In the genomic region with DNA sequence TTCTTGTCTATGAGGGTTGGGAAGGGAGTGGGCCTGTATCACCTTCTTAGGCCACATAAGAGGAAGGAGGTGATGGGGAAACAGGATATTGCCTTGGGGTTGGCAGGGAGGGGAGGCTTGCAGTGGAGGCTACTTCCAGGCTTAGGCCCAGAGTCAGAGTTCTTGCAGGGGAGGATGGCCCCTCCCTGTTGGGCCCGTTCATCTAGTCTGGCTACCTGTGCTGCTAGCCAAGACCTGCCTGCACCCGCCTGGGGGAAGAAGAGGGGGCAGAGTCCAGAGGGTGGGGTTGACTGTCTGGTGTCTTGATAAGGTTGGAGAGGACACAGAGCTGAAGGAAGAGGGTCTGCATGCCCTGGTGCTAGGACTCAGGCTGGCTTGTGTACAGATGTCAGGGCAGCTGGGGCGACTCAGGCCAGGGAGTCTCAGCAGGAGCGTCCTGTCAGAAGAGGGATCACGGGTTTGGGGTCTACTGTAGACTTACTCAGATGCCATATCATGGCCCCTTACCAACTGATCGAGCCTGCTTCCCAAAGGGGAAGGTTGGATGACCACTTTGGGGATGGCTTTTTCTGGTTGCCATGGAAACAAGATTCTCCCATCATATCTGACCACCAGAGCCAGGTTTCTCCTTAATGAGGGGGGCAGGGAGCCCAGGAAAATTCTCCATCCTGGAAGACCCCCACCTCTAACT, we compare ENCODE assay signal across 8 cellular contexts. TPM values are rescaled to one million over a fixed set of nuclear protein-coding genes. Genes with fewer than 3 reads are reported as not detected.
DNase-seq lines count a peak whose midpoint lies in the region; ATAC-seq and TF ChIP-seq lines count a peak whose summit lies in the region.

No MANE protein-coding gene starts in this region.

- no peak for TF ChIP-seq CTCF in HEK293 (tag by site-specific recombination; IDR thresholded peaks at IDR 0.05)
- no peak for TF ChIP-seq CTCF in SU-DHL-6 (IDR thresholded peaks at IDR 0.05; ENCODE audit: insufficient read depth, low read length, poor library complexity, severe bottlenecking)
- TF ChIP-seq CTCF in fibroblast of villous mesenchyme (IDR thresholded peaks at IDR 0.05; ENCODE audit: insufficient read depth, low read depth, low read length), result no peak

- peaks cover 29% of the 10 kb centered on the region for H3K4me1 ChIP-seq in HEK293 (ENCODE audit: control insufficient read depth, insufficient read depth, low read length)
- peaks cover 46% of the 10 kb centered on the region for H3K4me1 ChIP-seq in skeletal muscle satellite cell (ENCODE audit: control insufficient read depth, insufficient read depth, low read length)

- H3K9ac ChIP-seq in SU-DHL-6 (ENCODE audit: low read length), result no peak overlapping the region
- peak overlapping the region; percentile 36 for H3K9ac ChIP-seq in skeletal muscle satellite cell (ENCODE audit: low read depth, low read length)

- ATAC-seq in GM18511 (IDR thresholded peaks at IDR 0.05; ENCODE audit: unreplicated experiment) (no peak), GM18505 (IDR thresholded peaks at IDR 0.05; ENCODE audit: unreplicated experiment) (no peak), HG03108 (IDR thresholded peaks at IDR 0.05; ENCODE audit: unreplicated experiment) (no peak)

- no peaks in the 10 kb centered on the region for H3K9me2 ChIP-seq in SU-DHL-6 (replicated peaks; ENCODE audit: insufficient read depth, low read length)

- H3K4me2 ChIP-seq in SU-DHL-6 (ENCODE audit: low read depth, low read length, poor library complexity, severe bottlenecking) (peak overlapping the region; percentile 92), skeletal muscle satellite cell (ENCODE audit: low read length) (peak overlapping the region; percentile 76)

- POLR2A ChIA-PET in HEK293 (lab: Yijun Ruan, JAX), result interaction anchor here (7.7 kb wide), 1 partner anchor 17 kb away, joined by 110 read pairs; the partner anchor contains the start of genes CYB5D1, NAA38 and TMEM88

- H3K9me3 ChIP-seq in HEK293 (ENCODE audit: control insufficient read depth, insufficient read depth, low read depth, low read length) (no peaks in the 10 kb centered on the region), SU-DHL-6 (ENCODE audit: insufficient read depth, low read length) (no peaks in the 10 kb centered on the region), skeletal muscle satellite cell (replicated peaks; ENCODE audit: low read length) (no peaks in the 10 kb centered on the region)

- H3K4me3 ChIP-seq in HEK293 (ENCODE audit: low read depth, low read length), result no peak overlapping the region
- H3K4me3 ChIP-seq in SU-DHL-6 (ENCODE audit: insufficient read depth, low read length, poor library complexity, severe bottlenecking), result no peak overlapping the region
- H3K4me3 ChIP-seq in fibroblast of villous mesenchyme (ENCODE audit: low read depth, low read length), result peak overlapping the region; percentile 80
- H3K4me3 ChIP-seq in skeletal muscle satellite cell (ENCODE audit: low read length), result no peak overlapping the region

- H3K36me3 ChIP-seq in HEK293 (ENCODE audit: control insufficient read depth in 2 of 2, insufficient read depth in 1 of 2, low read length in 2 of 2), result peaks cover 0 to 7% of the 10 kb centered on the region in 2 experiments; a peak in 1 of 3 replicates
- H3K36me3 ChIP-seq in SU-DHL-6 (ENCODE audit: low read length), result no peaks in the 10 kb centered on the region
- no peaks in the 10 kb centered on the region for H3K36me3 ChIP-seq in skeletal muscle satellite cell (ENCODE audit: insufficient read depth, low read length)

- H4K20me1 ChIP-seq in SU-DHL-6 (ENCODE audit: low read depth, low read length), result no peaks in the 10 kb centered on the region

- CTCF ChIA-PET in HEK293 (lab: Yijun Ruan, JAX), result interaction anchor here (1.2 to 2.5 kb wide), 2 partner anchors 77 to 96 kb away, joined by 4 to 14 read pairs; partner anchors contain the start of gene RNF227

- H3K27me3 ChIP-seq in SU-DHL-6 (ENCODE audit: low read length) (no peaks in the 10 kb centered on the region), skeletal muscle satellite cell (ENCODE audit: control insufficient read depth, insufficient read depth, low read length) (no peaks in the 10 kb centered on the region)

- H3K79me2 ChIP-seq in SU-DHL-6 (ENCODE audit: insufficient read depth, low read length), result peaks cover 8% of the 10 kb centered on the region; the same call in 1 of the 2 replicates

- DNase-seq in fibroblast of villous mesenchyme (ENCODE audit: low read depth) (peak; percentile 20), NCI-H1105 treated with DMSO at 0.1 percent for 48 hours (lab: John Stamatoyannopoulos, UW) (no peak)

- peaks cover 62% of the 10 kb centered on the region for H3F3A ChIP-seq in SU-DHL-6 (ENCODE audit: insufficient read depth)

- no peak overlapping the region for H2AFZ ChIP-seq in SU-DHL-6 (ENCODE audit: low read depth, low read length, severe bottlenecking)

- H3K27ac ChIP-seq in HEK293 (ENCODE audit: extremely low read depth, low read depth, low read length), result peak overlapping the region; percentile 67
- peak overlapping the region; percentile 94 for H3K27ac ChIP-seq in SU-DHL-6 (ENCODE audit: low read depth, low read length)

- no peak for TF ChIP-seq POLR2A in GM18505 (IDR thresholded peaks at IDR 0.05; ENCODE audit: borderline replicate concordance, extremely low read depth, insufficient read depth, insufficient read length)

TF ChIP-seq in HEK293, 187 proteins besides CTCF, POLR2A, EP300 and RAD21 (continues in another document):
- no peak for TF ChIP-seq ZNF366 (tag by site-specific recombination; conservative IDR thresholded peaks at IDR 0.05)
- TF ChIP-seq KLF10 (tag by site-specific recombination; IDR thresholded peaks at IDR 0.05), result no peak
- peak; percentile 77 for TF ChIP-seq ZNF223 (tag by site-specific recombination; IDR thresholded peaks at IDR 0.05)
- no peak for TF ChIP-seq ZEB2 (tag by site-specific recombination; IDR thresholded peaks at IDR 0.05)
- 0 out of 2 replicates have a peak, but pooled peaks have one; percentile 3 for TF ChIP-seq ZNF398 (tag by site-specific recombination; IDR thresholded peaks at IDR 0.05)
- TF ChIP-seq ZNF518A (tag by site-specific recombination; conservative IDR thresholded peaks at IDR 0.05; ENCODE audit: low read depth), result no peak
- TF ChIP-seq ZBTB20 (tag by site-specific recombination; IDR thresholded peaks at IDR 0.05), result peak; percentile 22; the same call in 1 of the 2 replicates

RNA-seq across cellular contexts. Expression of gene KDM6B, which starts 5.3 kb away (rescaled TPM):
- total RNA-seq in fibroblast of villous mesenchyme, result 3.0 and 5.8 TPM in 2 replicates
- total RNA-seq in skeletal muscle satellite cell (2012; rRNA removed), result 1.8 and 3.1 TPM in 2 replicates

RNA-seq across cellular contexts. Expression of gene TMEM88, which starts 15.5 kb away (rescaled TPM):
- total RNA-seq in fibroblast of villous mesenchyme, result 0.43 and 1.3 TPM in 2 replicates
- 0.44 TPM in 1 of 2 replicates, not detected in the other for total RNA-seq in skeletal muscle satellite cell (2012; rRNA removed)

RNA-seq across cellular contexts. Expression of gene NAA38, which starts 18.0 kb away (rescaled TPM):
- 55.3 and 73.1 TPM in 2 replicates for total RNA-seq in fibroblast of villous mesenchyme
- total RNA-seq in skeletal muscle satellite cell (2012; rRNA removed), result 67.2 and 67.7 TPM in 2 replicates

RNA-seq across cellular contexts. Expression of gene CYB5D1, which starts 18.5 kb away (rescaled TPM):
- 6.4 and 11.2 TPM in 2 replicates for total RNA-seq in fibroblast of villous mesenchyme
- 12.2 and 12.9 TPM in 2 replicates for total RNA-seq in skeletal muscle satellite cell (2012; rRNA removed)

RNA-seq across cellular contexts. Expression of gene CHD3, which starts 49.2 kb away (rescaled TPM):
- 103 and 111 TPM in 2 replicates for total RNA-seq in fibroblast of villous mesenchyme
- total RNA-seq in skeletal muscle satellite cell (2012; rRNA removed), result 35.0 and 38.2 TPM in 2 replicates
